18 cellular contexts compared by ENCODE assay signal in the genomic region with DNA sequence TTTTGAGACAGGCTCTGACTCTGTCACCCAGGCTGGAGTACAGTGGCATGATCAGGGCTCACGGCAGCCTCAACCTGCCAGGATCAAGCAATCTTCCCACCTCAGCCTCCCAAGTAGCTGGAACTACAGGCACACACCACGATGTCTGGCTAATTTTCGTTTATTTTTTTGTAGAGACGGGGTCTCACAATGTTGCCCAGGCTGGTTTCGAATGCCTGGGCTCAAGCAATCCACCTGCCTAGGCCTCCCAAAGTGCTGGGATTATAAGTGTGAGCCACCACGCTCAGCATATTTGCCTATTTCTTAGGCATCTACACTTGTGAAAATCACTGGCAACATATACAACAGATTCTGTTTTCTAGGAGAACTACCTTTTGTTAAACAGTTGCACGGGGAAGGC. TPM values are rescaled to one million over a fixed set of nuclear protein-coding genes. Genes with fewer than 3 reads are reported as not detected.
DNase-seq lines count a peak whose midpoint lies in the region; ATAC-seq and TF ChIP-seq lines count a peak whose summit lies in the region.
"Had no signal": no experiment of that assay in that cellular context is flagged by ENCODE, and none has a peak within 500 bp of the region (broad histone marks: within the 10 kb centered on the region; RNA-seq: fewer than 3 reads in every experiment).

No MANE protein-coding gene starts in this region.

- no peaks in the 10 kb centered on the region for H3K9me3 ChIP-seq in HUES48 (ENCODE audit: control insufficient read depth, insufficient read depth, low read length)
- H3K9me3 ChIP-seq: BLaER1 treated with 17β-estradiol and CSF1 and Interleukin-3, amounts not matched to agents 10 nM and 100 nM; SK-N-SH had no signal

- ATAC-seq in activated B cell treated with CpG ODN at 0.5 μM for 24 hours (ENCODE audit: low read depth), result no peak
- no peak for ATAC-seq in naive B cell (ENCODE audit: low read depth in 2 of 2)
- no peak for ATAC-seq in effector memory CD8-positive, alpha-beta T cell (replicated peaks)
- ATAC-seq: CD8-positive, alpha-beta T cell had no signal

- TF ChIP-seq CTCF in Calu3 (IDR thresholded peaks at IDR 0.05; ENCODE audit: unreplicated experiment) (no peak), activated B cell treated with CpG ODN at 0.5 μM for 24 hours (IDR thresholded peaks at IDR 0.05) (no peak), GM20000 (IDR thresholded peaks at IDR 0.05; ENCODE audit: extremely low read depth, missing control alignments) (no peak)

- H3K27me3 ChIP-seq in HUES48 (ENCODE audit: control insufficient read depth, insufficient read depth, low read length), result no peaks in the 10 kb centered on the region
- H3K27me3 ChIP-seq: BLaER1 treated with 17β-estradiol and CSF1 and Interleukin-3, amounts not matched to agents 10 nM and 100 nM had no signal

- BruUV-seq in Calu3 (replicated peaks; lab: Mats Ljungman, UMichigan), result no TSS peak

- H3K4me1 Mint-ChIP-seq in Calu3 (ENCODE audit: low read depth, unreplicated experiment), result peaks cover 63% of the 10 kb centered on the region
- peaks cover 80% of the 10 kb centered on the region for H3K4me1 Mint-ChIP-seq in activated B cell treated with CpG ODN at 0.5 μM for 24 hours
- H3K4me1 Mint-ChIP-seq in naive B cell, result peaks cover 54 to 96% (median 83%) of the 10 kb centered on the region in 3 donors
- H3K4me1 Mint-ChIP-seq in effector memory CD8-positive, alpha-beta T cell (ENCODE audit: low read depth in 2 of 2), result peaks cover 10 to 16% of the 10 kb centered on the region in 2 donors

- no peak overlapping the region for H3K4me3 Mint-ChIP-seq in Calu3 (ENCODE audit: low read depth, unreplicated experiment)
- H3K4me3 Mint-ChIP-seq in activated B cell treated with CpG ODN at 0.5 μM for 24 hours, result peak overlapping the region; percentile 29
- peak overlapping the region in 6 of 8 donors; percentile 59 to 87 (median 76) for H3K4me3 Mint-ChIP-seq in naive B cell
- H3K4me3 Mint-ChIP-seq in effector memory CD8-positive, alpha-beta T cell, result no peak overlapping the region
- H3K4me3 Mint-ChIP-seq: CD8-positive, alpha-beta T cell had no signal

- no peak for DNase-seq in Calu3
- DNase-seq in activated B cell treated with CpG ODN at 0.5 μM for 24 hours, result no peak
- DNase-seq in naive B cell, result no peak
- no peak for DNase-seq in effector memory CD8-positive, alpha-beta T cell
- no peak for DNase-seq in inferior parietal cortex (ENCODE audit: extremely low spot score)
- DNase-seq in GM20000 (ENCODE audit: low spot score), result no peak
- DNase-seq in NCI-H2227 treated with DMSO at 0.1 percent for 48 hours (lab: John Stamatoyannopoulos, UW), result no peak
- DNase-seq: CD8-positive, alpha-beta T cell; DMS79; HCEC 1CT; KBM-7; NCI-H1105 treated with DMSO at 0.1 percent for 48 hours; NCI-H1694; NCI-H2081 treated with DMSO at 0.1 percent for 48 hours; SHP77; SK-N-SH had no signal

- H3K27ac Mint-ChIP-seq in Calu3 (ENCODE audit: unreplicated experiment), result peak overlapping the region; percentile 43
- H3K27ac Mint-ChIP-seq in activated B cell treated with CpG ODN at 0.5 μM for 24 hours, result peak overlapping the region; percentile 69
- H3K27ac Mint-ChIP-seq in naive B cell, result peak overlapping the region; percentile 13 to 98 (median 88)
- no peak overlapping the region for H3K27ac Mint-ChIP-seq in effector memory CD8-positive, alpha-beta T cell
- H3K27ac Mint-ChIP-seq: CD8-positive, alpha-beta T cell had no signal

- intact Hi-C loops in Calu3 (cut with micrococcal nuclease; ENCODE audit: unreplicated experiment), result no loop called here
- intact Hi-C loops in activated B cell treated with CpG ODN at 0.5 μM for 24 hours (cut with micrococcal nuclease), result loop anchor here (2.0 kb wide), 1 partner anchor 15 kb away; no protein-coding TSS in a partner anchor

- H3K4me1 ChIP-seq in HUES48 (ENCODE audit: control insufficient read depth, insufficient read depth, low read length), result peaks cover 53% of the 10 kb centered on the region

- H3K36me3 Mint-ChIP-seq in Calu3 (ENCODE audit: insufficient read depth, unreplicated experiment), result peaks cover 72% of the 10 kb centered on the region
- peaks cover 4% of the 10 kb centered on the region for H3K36me3 Mint-ChIP-seq in activated B cell treated with CpG ODN at 0.5 μM for 24 hours (ENCODE audit: low read depth)
- no peaks in the 10 kb centered on the region for H3K36me3 Mint-ChIP-seq in naive B cell
- H3K36me3 Mint-ChIP-seq in effector memory CD8-positive, alpha-beta T cell (ENCODE audit: insufficient read depth), result no peaks in the 10 kb centered on the region
- H3K36me3 Mint-ChIP-seq: CD8-positive, alpha-beta T cell had no signal

- peak overlapping the region; percentile 9 for H3K27ac ChIP-seq in HUES48 (ENCODE audit: low read depth, low read length)
- H3K27ac ChIP-seq: BLaER1 treated with 17β-estradiol and CSF1 and Interleukin-3, amounts not matched to agents 10 nM and 100 nM had no signal

- POLR2A ChIA-PET in activated B cell treated with CpG ODN at 0.5 μM for 24 hours (lab: Charles Lee), result no interaction called here

- H3K9me3 Mint-ChIP-seq in Calu3 (ENCODE audit: low read depth, unreplicated experiment) (no peaks in the 10 kb centered on the region), activated B cell treated with CpG ODN at 0.5 μM for 24 hours (no peaks in the 10 kb centered on the region), naive B cell (no peaks in the 10 kb centered on the region)
- H3K9me3 Mint-ChIP-seq in effector memory CD8-positive, alpha-beta T cell, result no peaks in the 10 kb centered on the region
- H3K9me3 Mint-ChIP-seq: CD8-positive, alpha-beta T cell had no signal

- H3K27me3 Mint-ChIP-seq in Calu3 (ENCODE audit: unreplicated experiment) (no peaks in the 10 kb centered on the region), activated B cell treated with CpG ODN at 0.5 μM for 24 hours (no peaks in the 10 kb centered on the region), naive B cell (no peaks in the 10 kb centered on the region)
- H3K27me3 Mint-ChIP-seq in effector memory CD8-positive, alpha-beta T cell, result peaks cover 17 to 48% of the 10 kb centered on the region in 2 donors

- no peak overlapping the region for H3K4me3 ChIP-seq in HUES48 (ENCODE audit: low read depth, low read length)
- H3K4me3 ChIP-seq: BLaER1 treated with 17β-estradiol and CSF1 and Interleukin-3, amounts not matched to agents 10 nM and 100 nM had no signal

- CTCF ChIA-PET in Calu3 (lab: Charles Lee) (no interaction called here), activated B cell treated with CpG ODN at 0.5 μM for 24 hours (lab: Charles Lee) (interaction anchor here (1.1 kb wide), 1 partner anchor 109 kb away, joined by 5 read pairs; no protein-coding TSS in a partner anchor)

- H3K36me3 ChIP-seq in HUES48 (ENCODE audit: control insufficient read depth, insufficient read depth, low read length), result peaks cover 6% of the 10 kb centered on the region

- no peak overlapping the region for H3K9ac ChIP-seq in HUES48 (ENCODE audit: low read depth, low read length)
- H3K9ac ChIP-seq: BLaER1 treated with 17β-estradiol and CSF1 and Interleukin-3, amounts not matched to agents 10 nM and 100 nM; SK-N-SH had no signal

RNA-seq across cellular contexts. Expression of gene MYO1E, which starts 16.9 kb away (rescaled TPM):
- total RNA-seq in Calu3 (2022), result 617 and 655 TPM in 2 replicates
- total RNA-seq in activated B cell treated with CpG ODN at 0.5 μM for 24 hours, result 185 and 186 TPM in 2 replicates
- polyA plus RNA-seq in naive B cell (ENCODE audit: low read depth in 6 of 6), result 10 to 100 TPM; 32.4 to 80.0 (median 45.3) TPM

Comparison
In these comparisons a context has a peak if more than half of its experiments do, and no peak if none do; other contexts are left out.
1. H3K27ac Mint-ChIP-seq: peak in Calu3 (single experiment), activated B cell treated with CpG ODN at 0.5 μM for 24 hours (single experiment) and naive B cell (6 of 6); none in effector memory CD8-positive, alpha-beta T cell (0 of 2).
2. H3K4me3 Mint-ChIP-seq: peak in activated B cell treated with CpG ODN at 0.5 μM for 24 hours (single experiment) and naive B cell (6 of 8); none in Calu3 (single experiment) and effector memory CD8-positive, alpha-beta T cell (0 of 2).